ENCODE assay signal across 34 cellular contexts in the genomic region with DNA sequence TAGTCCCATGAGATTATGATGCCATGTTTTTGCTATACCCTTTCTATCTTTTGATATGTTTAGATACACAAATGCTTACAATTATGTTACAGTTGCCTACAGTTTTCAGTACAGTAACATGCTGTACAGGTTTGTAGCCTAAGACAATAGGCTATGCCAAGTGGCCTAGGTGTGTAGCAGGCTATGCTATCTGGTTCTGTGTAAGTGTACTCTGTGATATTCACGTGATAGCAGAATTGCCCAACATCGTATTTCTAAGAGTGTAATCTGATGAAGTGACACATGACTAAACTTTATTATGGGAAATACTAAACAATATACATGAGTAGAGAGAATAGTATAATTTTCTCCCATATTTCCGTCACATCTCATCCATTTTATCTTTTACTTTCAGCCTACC.
"Had no signal": no experiment of that assay in that cellular context is flagged by ENCODE, and none has a peak within 500 bp of the region (broad histone marks: within the 10 kb centered on the region; RNA-seq: fewer than 3 reads in every experiment).

No MANE protein-coding gene starts in this region.

- ATAC-seq: activated CD4-positive, alpha-beta T cell treated with anti-CD3 and anti-CD28 coated beads for 36 hours; activated CD8-positive, alpha-beta T cell treated with anti-CD3 and anti-CD28 coated beads, Interleukin-2, amount 10 ng/mL, durations not matched to agents 7 days and 5 days; activated naive CD4-positive, alpha-beta T cell treated with anti-CD3 and anti-CD28 coated beads, Interleukin-2, amount 50 U/mL, for 72 hours; PC-3 had no signal

- H3K27me3 Mint-ChIP-seq: activated CD4-positive, alpha-beta T cell treated with anti-CD3 and anti-CD28 coated beads for 36 hours; activated CD4-positive, alpha-beta T cell treated with anti-CD3 and anti-CD28 coated beads, Interleukin-2, amount 10 ng/mL, durations not matched to agents 7 days and 5 days; activated T-cell treated with anti-CD3 and anti-CD28 coated beads, Interleukin-2, amount 50 U/mL, for 24 hours; brain had no signal

- H3K9me3 ChIP-seq: adrenal gland, Peyer's patch, SJSA1, SK-N-SH had no signal

- H3K4me3 Mint-ChIP-seq: activated CD4-positive, alpha-beta T cell treated with anti-CD3 and anti-CD28 coated beads for 36 hours; activated CD4-positive, alpha-beta T cell treated with anti-CD3 and anti-CD28 coated beads, Interleukin-2, amount 10 ng/mL, durations not matched to agents 7 days and 5 days; activated CD8-positive, alpha-beta T cell treated with anti-CD3 and anti-CD28 coated beads, Interleukin-2, amount 10 ng/mL, durations not matched to agents 7 days and 5 days; activated naive CD4-positive, alpha-beta T cell treated with anti-CD3 and anti-CD28 coated beads for 36 hours; activated T-cell treated with anti-CD3 and anti-CD28 coated beads, Interleukin-2, amount 50 U/mL, for 24 hours; activated T-helper 1 cell treated with anti-CD3 and anti-CD28 coated beads, Interleukin-12 subunit alpha, Interleukin-12 subunit beta, Interleukin-2, Interleukin-4 antibody, amounts not matched to agents 30 ng/mL and 10 ng/mL and 1 ng/mL, durations not matched to agents 14 hours and 24 hours and 36 hours; brain; T-helper 1 cell treated with Interleukin-12 subunit alpha and Interleukin-12 subunit beta and Interleukin-4 antibody, amounts not matched to agents 30 μg/mL and 1 μg/mL, for 36 hours; T-helper 2 cell treated with Interferon-gamma antibody and Interleukin-4, amounts not matched to agents 5 μg/mL and 100 μg/mL, for 36 hours had no signal

- H3K27me3 ChIP-seq: adrenal gland, Peyer's patch, SJSA1 had no signal

- H3K4me3 ChIP-seq: adrenal gland, Peyer's patch, SJSA1 had no signal

- DNase-seq: activated CD4-positive, alpha-beta T cell treated with anti-CD3 and anti-CD28 coated beads for 36 hours; activated CD4-positive, alpha-beta T cell treated with anti-CD3 and anti-CD28 coated beads, Interleukin-2, amount 10 ng/mL, durations not matched to agents 7 days and 5 days; activated CD4-positive, alpha-beta T cell treated with anti-CD3 and anti-CD28 coated beads, Interleukin-2, amount 50 U/mL, for 48 hours; activated CD8-positive, alpha-beta T cell treated with anti-CD3 and anti-CD28 coated beads, Interleukin-2, amount 10 ng/mL, durations not matched to agents 7 days and 5 days; activated gamma-delta T cell treated with Interleukin-2 at 50 U/mL for 16 hours; activated naive CD4-positive, alpha-beta T cell treated with anti-CD3 and anti-CD28 coated beads for 36 hours; activated T-cell treated with anti-CD3 and anti-CD28 coated beads, Interleukin-2, amount 50 U/mL, for 24 hours; adrenal gland; caudate nucleus; NCI-H1092 treated with DMSO at 0.1 percent for 48 hours; NCI-H1417; NCI-H146; NCI-H187 treated with DMSO at 0.1 percent for 48 hours; NCI-H2081; NCI-H226; NCI-H446 treated with DMSO at 0.1 percent for 48 hours; NCI-H524; NCI-H69; NCI-H82; PC-3; Peyer's patch; RPMI8226; SHP77 treated with DMSO at 0.1 percent for 48 hours; SK-N-SH had no signal

- H3K36me3 ChIP-seq: adrenal gland, Peyer's patch had no signal

- H3K36me3 Mint-ChIP-seq: activated naive CD4-positive, alpha-beta T cell treated with anti-CD3 and anti-CD28 coated beads, Interleukin-2, amount 50 U/mL, for 72 hours had no signal

- FAIRE-seq: astrocyte, bronchial epithelial cell, TTC549 had no signal

- H3K4me1 Mint-ChIP-seq: activated CD4-positive, alpha-beta T cell treated with anti-CD3 and anti-CD28 coated beads for 36 hours; activated CD4-positive, alpha-beta T cell treated with anti-CD3 and anti-CD28 coated beads, Interleukin-2, amount 10 ng/mL, durations not matched to agents 7 days and 5 days; brain had no signal

- H3K9me3 Mint-ChIP-seq: activated CD4-positive, alpha-beta T cell treated with anti-CD3 and anti-CD28 coated beads, Interleukin-2, amount 10 ng/mL, durations not matched to agents 7 days and 5 days; activated naive CD4-positive, alpha-beta T cell treated with anti-CD3 and anti-CD28 coated beads for 36 hours; activated naive CD4-positive, alpha-beta T cell treated with anti-CD3 and anti-CD28 coated beads, Interleukin-2, amount 50 U/mL, for 72 hours; activated T-cell treated with anti-CD3 and anti-CD28 coated beads, Interleukin-2, amount 50 U/mL, for 24 hours; activated T-helper 1 cell treated with anti-CD3 and anti-CD28 coated beads, Interleukin-12 subunit alpha, Interleukin-12 subunit beta, Interleukin-2, Interleukin-4 antibody, amounts not matched to agents 30 ng/mL and 10 ng/mL and 1 ng/mL, durations not matched to agents 14 hours and 24 hours and 36 hours; T-helper 1 cell treated with Interleukin-12 subunit alpha and Interleukin-12 subunit beta and Interleukin-4 antibody, amounts not matched to agents 30 μg/mL and 1 μg/mL, for 36 hours; T-helper 2 cell treated with Interferon-gamma antibody and Interleukin-4, amounts not matched to agents 5 μg/mL and 100 μg/mL, for 36 hours had no signal

- H3K4me1 ChIP-seq: adrenal gland, Peyer's patch, SJSA1 had no signal

- H3K4me2 ChIP-seq: KMS-11, SK-N-SH had no signal

- H3K9ac ChIP-seq: KMS-11, SK-N-SH had no signal

- H3K27ac ChIP-seq: adrenal gland, KMS-11, Peyer's patch, SJSA1 had no signal
